In the genomic region with DNA sequence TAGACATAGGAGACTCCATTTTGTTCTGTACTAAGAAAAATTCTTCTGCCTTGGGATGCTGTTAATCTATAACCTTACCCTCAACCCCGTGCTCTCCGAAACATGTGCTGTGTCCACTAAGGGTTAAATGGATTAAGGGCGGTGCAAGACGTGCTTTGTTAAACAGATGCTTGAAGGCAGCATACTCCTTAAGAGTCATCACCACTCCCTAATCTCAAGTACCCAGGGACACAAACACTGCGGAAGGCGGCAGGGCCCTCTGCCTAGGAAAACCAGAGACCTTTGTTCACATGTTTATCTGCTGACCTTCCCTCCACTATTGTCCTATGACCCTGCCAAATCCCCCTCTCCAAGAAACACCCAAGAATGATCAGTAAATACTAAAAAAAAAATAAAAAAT, we compare ENCODE assay signal across 1 cellular context. TPM values are rescaled to one million over a fixed set of nuclear protein-coding genes. Genes with fewer than 3 reads are reported as not detected.
"Had no signal": no experiment of that assay in that cellular context is flagged by ENCODE, and none has a peak within 500 bp of the region (broad histone marks: within the 10 kb centered on the region; RNA-seq: fewer than 3 reads in every experiment).

No MANE protein-coding gene starts in this region.

RNA-seq across cellular contexts. Expression of a gene that starts 43.2 kb away (rescaled TPM):
- polyA plus RNA-seq: K562 had no signal
